In genomic region chr19:15426485-15427349, GRCh38 we compare ENCODE assay signal across 28 cellular contexts. TPM values are rescaled to one million over a fixed set of nuclear protein-coding genes. Genes with fewer than 3 reads are reported as not detected.
DNase-seq lines count a peak whose midpoint lies in the region; ATAC-seq, FAIRE-seq and TF ChIP-seq lines count a peak whose summit lies in the region.
"Had no signal": no experiment of that assay in that cellular context is flagged by ENCODE, and none has a peak within 500 bp of the region (broad histone marks: within the 10 kb centered on the region; RNA-seq: fewer than 3 reads in every experiment).

No MANE protein-coding gene starts in this region.

- H3K27ac ChIP-seq in SK-N-SH (ENCODE audit: low read depth in 2 of 2, low read length in 1 of 2), result peak overlapping the region in 1 of 2 experiments; percentile 43; a peak in 2 of 4 replicates
- peak overlapping the region in 1 of 3 donors; percentile 10 for H3K27ac ChIP-seq in right lobe of liver
- H3K27ac ChIP-seq: BLaER1 treated with 17β-estradiol and CSF1 and Interleukin-3, amounts not matched to agents 10 nM and 100 nM; breast epithelium; ovary; stomach had no signal

- no peak; the same call in 2 of the 3 replicates for ATAC-seq in SK-N-SH treated with all-trans-retinoic acid at 6 μM for 48 hours
- no peak for ATAC-seq in T-helper 17 cell
- ATAC-seq in right lobe of liver, result peak; percentile 19 to 60 (median 53)
- no peak for ATAC-seq in GM21423 (IDR thresholded peaks at IDR 0.05; ENCODE audit: unreplicated experiment)
- ATAC-seq: naive thymus-derived CD8-positive, alpha-beta T cell; PC-3 had no signal

- H4K20me1 ChIP-seq in SK-N-SH (ENCODE audit: insufficient read depth), result peaks cover 17% of the 10 kb centered on the region; the same call in 1 of the 2 replicates

- no peak for TF ChIP-seq POLR2A in right lobe of liver (IDR thresholded peaks at IDR 0.05)

- H3K27ac Mint-ChIP-seq in T-helper 17 cell, result peak overlapping the region; percentile 57
- H3K27ac Mint-ChIP-seq: activated CD4-positive, alpha-beta memory T cell treated with anti-CD3 and anti-CD28 coated beads for 36 hours; endodermal cell; H9; T-helper 1 cell treated with Interleukin-12 subunit alpha and Interleukin-12 subunit beta and Interleukin-4 antibody, amounts not matched to agents 30 μg/mL and 1 μg/mL, for 36 hours; type B pancreatic cell had no signal

- H3K36me3 Mint-ChIP-seq in T-helper 17 cell (ENCODE audit: low read depth), result peaks cover 8% of the 10 kb centered on the region

- H3K36me3 ChIP-seq in SK-N-SH (replicated peaks in 1 of 2; ENCODE audit: control insufficient read depth in 1 of 2, insufficient read depth in 2 of 2, low read length in 1 of 2), result peaks cover 32 to 71% of the 10 kb centered on the region in 2 experiments
- peaks cover 0 to 35% (median 6%) of the 10 kb centered on the region in 4 donors for H3K36me3 ChIP-seq in right lobe of liver
- H3K36me3 ChIP-seq: ovary had no signal

- intact Hi-C loops in right lobe of liver (cut with DNase I), result no loop called here

- H3K9me3 ChIP-seq in SK-N-SH, result no peaks in the 10 kb centered on the region
- no peaks in the 10 kb centered on the region for H3K9me3 ChIP-seq in T-helper 17 cell (ENCODE audit: control insufficient read depth, low read length, poor library complexity, severe bottlenecking)
- H3K9me3 ChIP-seq in right lobe of liver, result no peaks in the 10 kb centered on the region
- H3K9me3 ChIP-seq: breast epithelium, ovary had no signal

- peak overlapping the region; percentile 9 for H3K4me3 Mint-ChIP-seq in T-helper 17 cell
- H3K4me3 Mint-ChIP-seq: activated CD4-positive, alpha-beta memory T cell treated with anti-CD3 and anti-CD28 coated beads for 36 hours; endodermal cell; mesothelial cell of epicardium; T-helper 1 cell treated with Interleukin-12 subunit alpha and Interleukin-12 subunit beta and Interleukin-4 antibody, amounts not matched to agents 30 μg/mL and 1 μg/mL, for 36 hours; type B pancreatic cell had no signal

- H3K9ac ChIP-seq in SK-N-SH, result no peak overlapping the region
- H3K9ac ChIP-seq: BLaER1 treated with 17β-estradiol and CSF1 and Interleukin-3, amounts not matched to agents 10 nM and 100 nM had no signal

- TF ChIP-seq CTCF in SK-N-SH (IDR thresholded peaks at IDR 0.05) (no peak), D721Med (IDR thresholded peaks at IDR 0.05; ENCODE audit: insufficient read depth, missing control alignments) (no peak), right lobe of liver (IDR thresholded peaks at IDR 0.05) (no peak)

- POLR2A ChIA-PET in SK-N-SH (lab: Yijun Ruan, JAX), result no interaction called here

- H3K4me2 ChIP-seq in SK-N-SH, result no peak overlapping the region
- H3K4me2 ChIP-seq: BLaER1 treated with 17β-estradiol and CSF1 and Interleukin-3, amounts not matched to agents 10 nM and 100 nM had no signal

- H3K4me1 ChIP-seq in SK-N-SH (ENCODE audit: control insufficient read depth in 1 of 2, insufficient read depth in 2 of 2, low read depth in 1 of 2, low read length in 1 of 2) (peaks cover 5 to 34% of the 10 kb centered on the region in 2 experiments; a peak in 2 of 4 replicates), right lobe of liver (peaks cover 0 to 35% (median 10%) of the 10 kb centered on the region in 4 donors)

- H3K79me2 ChIP-seq in SK-N-SH (ENCODE audit: insufficient read depth), result peaks cover 37% of the 10 kb centered on the region

- peak; percentile 6 for FAIRE-seq in D721Med (lab: Jason Lieb, UNC)
- FAIRE-seq: colon had no signal

- H3K4me3 ChIP-seq in SK-N-SH (ENCODE audit: low read depth in 2 of 2, low read length in 1 of 2) (no peak overlapping the region), right lobe of liver (no peak overlapping the region)
- H3K4me3 ChIP-seq: BLaER1 treated with 17β-estradiol and CSF1 and Interleukin-3, amounts not matched to agents 10 nM and 100 nM; breast epithelium; ovary; stomach had no signal

- no peaks in the 10 kb centered on the region for H3K27me3 Mint-ChIP-seq in T-helper 17 cell
- H3K27me3 Mint-ChIP-seq: activated CD4-positive, alpha-beta memory T cell treated with anti-CD3 and anti-CD28 coated beads for 36 hours; naive thymus-derived CD8-positive, alpha-beta T cell; type B pancreatic cell had no signal

- WGBS in SK-N-SH (ENCODE audit: low lambda C conversion rate), result 84% methylated on average over 14 of the region's 16 CpGs
- 45% methylated on average over 5 of the region's 16 CpGs for WGBS in right lobe of liver (ENCODE audit: insufficient coverage, low coverage, low lambda C conversion rate, missing lambda C conversion rate)

- DNase-seq in SK-N-SH (peak; percentile 63), D721Med (ENCODE audit: insufficient read length, low spot score) (no peak), T-helper 17 cell (no peak), right lobe of liver (peak; percentile 68 to 89 (median 69)), NCI-H510A (lab: John Stamatoyannopoulos, UW) (no peak), NCI-H524 treated with DMSO at 0.1 percent for 48 hours (lab: John Stamatoyannopoulos, UW) (no peak)
- DNase-seq: activated CD4-positive, alpha-beta memory T cell treated with anti-CD3 and anti-CD28 coated beads for 36 hours; activated T-cell treated with anti-CD3 and anti-CD28 coated beads for 4 hours; amniotic stem cell; endodermal cell; H9; IMR-90; naive thymus-derived CD8-positive, alpha-beta T cell; NCI-H1436; ovary; PC-3; SIG-M5; stimulated activated CD4-positive, alpha-beta T cell treated with anti-CD3 and anti-CD28 coated beads, Interleukin-12 subunit alpha, Interleukin-12 subunit beta, amount 100 ng/mL, for 4 hours; stimulated activated CD4-positive, alpha-beta T cell treated with anti-CD3 and anti-CD28 coated beads, Interleukin-4, amount 100 ng/mL, for 4 hours; stomach had no signal

- peaks cover 17% of the 10 kb centered on the region for H3K4me1 Mint-ChIP-seq in T-helper 17 cell

- CTCF ChIA-PET in SK-N-SH (lab: Yijun Ruan, JAX), result no interaction called here

- no peak overlapping the region for H2AFZ ChIP-seq in SK-N-SH (ENCODE audit: low read depth)

- H3F3A ChIP-seq in SK-N-SH (replicated peaks; ENCODE audit: insufficient read depth), result peaks cover under 1% of the 10 kb centered on the region

- H3K27me3 ChIP-seq in SK-N-SH (ENCODE audit: insufficient read depth) (no peaks in the 10 kb centered on the region), right lobe of liver (no peaks in the 10 kb centered on the region)
- H3K27me3 ChIP-seq: BLaER1 treated with 17β-estradiol and CSF1 and Interleukin-3, amounts not matched to agents 10 nM and 100 nM; breast epithelium; ovary; stomach had no signal

- no peaks in the 10 kb centered on the region for H3K9me2 ChIP-seq in SK-N-SH

- TF ChIP-seq RAD21 in SK-N-SH (IDR thresholded peaks at IDR 0.05; ENCODE audit: low read length), result no peak

- TF ChIP-seq EP300 in SK-N-SH (IDR thresholded peaks at IDR 0.05; ENCODE audit: borderline replicate concordance in 1 of 2, low read depth in 1 of 2, low read length in 1 of 2), result no peak

TF ChIP-seq in SK-N-SH, 30 proteins besides CTCF, POLR2A, EP300 and RAD21 (continues in another document):
- TF ChIP-seq RXRA (IDR thresholded peaks at IDR 0.05; ENCODE audit: borderline replicate concordance, low read depth) (no peak), GABPA (IDR thresholded peaks at IDR 0.05; ENCODE audit: low read depth) (no peak), TCF12 (IDR thresholded peaks at IDR 0.05) (no peak), MEF2A (IDR thresholded peaks at IDR 0.05; ENCODE audit: borderline replicate concordance, low read depth) (no peak), TAF1 (IDR thresholded peaks at IDR 0.05; ENCODE audit: borderline replicate concordance, low read depth, low read length) (no peak), FOXM1 (IDR thresholded peaks at IDR 0.05; ENCODE audit: low read depth) (no peak)

TF ChIP-seq in SK-N-SH treated with all-trans-retinoic acid at 6 μM for 48 hours, 23 proteins besides CTCF, POLR2A, EP300 and RAD21 (continues in another document):
- TF ChIP-seq GLIS3 (CRISPR knock-in tag; IDR thresholded peaks at IDR 0.05), result no peak

RNA-seq across cellular contexts. Expression of gene AKAP8L, which starts 7.9 kb away (rescaled TPM):
- 44.7 and 46.1 TPM in 2 replicates for polyA plus RNA-seq in SK-N-SH (2012; rRNA removed)
- 17.5 and 18.8 TPM in 2 replicates for polyA plus RNA-seq in SK-N-SH (2012; cell fraction: cytosol; rRNA removed)
- 219 and 280 TPM in 2 replicates for polyA plus RNA-seq in SK-N-SH (2012; cell fraction: nucleus; rRNA removed)
- total RNA-seq in T-helper 17 cell (100 to 1,000 TPM; 116 to 123 TPM), right lobe of liver (10 to 100 TPM; 27.4 to 69.4 (median 49.6) TPM)

RNA-seq across cellular contexts. Expression of gene WIZ, which starts 23.0 kb away (rescaled TPM):
- polyA plus RNA-seq in SK-N-SH (2012; rRNA removed), result 9.9 and 15.5 TPM in 2 replicates
- polyA plus RNA-seq in SK-N-SH (2012; cell fraction: cytosol; rRNA removed), result 7.7 and 13.6 TPM in 2 replicates
- polyA plus RNA-seq in SK-N-SH (2012; cell fraction: nucleus; rRNA removed), result 34.3 and 54.6 TPM in 2 replicates
- total RNA-seq in T-helper 17 cell (10 to 100 TPM; 17.1 to 19.2 TPM), right lobe of liver (10 to 100 TPM; 12.5 to 24.4 (median 14.6) TPM)

RNA-seq across cellular contexts. Expression of gene RASAL3, which starts 37.6 kb away (rescaled TPM):
- polyA plus RNA-seq in SK-N-SH (2012; rRNA removed), result 0.02 TPM in 2 replicates
- polyA plus RNA-seq in SK-N-SH (2012; cell fraction: cytosol; rRNA removed), result 0.01 and 0.04 TPM in 2 replicates
- 0.05 and 0.28 TPM in 2 replicates for polyA plus RNA-seq in SK-N-SH (2012; cell fraction: nucleus; rRNA removed)
- total RNA-seq in T-helper 17 cell (100 to 1,000 TPM; 103 to 121 TPM), right lobe of liver (1 to 10 TPM in 4 of 6 experiments, under 1 TPM in 2; 0.75 to 1.9 (median 1.1) TPM)
- total RNA-seq: endodermal cell, IMR-90, mesothelial cell of epicardium, PC-3 had no signal

RNA-seq across cellular contexts. Expression of gene AKAP8, which starts 47.1 kb away (rescaled TPM):
- polyA plus RNA-seq in SK-N-SH (2012; rRNA removed), result 17.2 and 21.0 TPM in 2 replicates
- polyA plus RNA-seq in SK-N-SH (2012; cell fraction: cytosol; rRNA removed), result 12.2 and 13.6 TPM in 2 replicates
- 56.1 and 57.2 TPM in 2 replicates for polyA plus RNA-seq in SK-N-SH (2012; cell fraction: nucleus; rRNA removed)
- total RNA-seq in T-helper 17 cell, result 10 to 100 TPM; 87.6 to 90.2 TPM
- total RNA-seq in right lobe of liver, result 10 to 100 TPM in 5 of 6 experiments, 1 to 10 TPM in 1; 10.0 to 20.2 (median 13.3) TPM

RNA-seq across cellular contexts. Expression of gene PGLYRP2, which starts 52.6 kb away (rescaled TPM):
- not detected in 2 replicates for polyA plus RNA-seq in SK-N-SH (2012; rRNA removed)
- not detected in 2 replicates for polyA plus RNA-seq in SK-N-SH (2012; cell fraction: cytosol; rRNA removed)
- polyA plus RNA-seq in SK-N-SH (2012; cell fraction: nucleus; rRNA removed), result not detected in 2 replicates
- not detected for total RNA-seq in T-helper 17 cell
- total RNA-seq in right lobe of liver, result 100 to 1,000 TPM in 2 of 6 experiments, 10 to 100 TPM in 4; 45.1 to 135 (median 59.2) TPM
- total RNA-seq: endodermal cell, H9, IMR-90, mesothelial cell of epicardium, PC-3, stomach had no signal
- polyA plus RNA-seq: IMR-90, ovary, stomach had no signal

Comparison
In these comparisons a context has a peak if more than half of its experiments do, and no peak if none do; other contexts are left out.
1. DNase-seq: peak in SK-N-SH (single experiment) and right lobe of liver (3 of 3); none in D721Med (single experiment), T-helper 17 cell (0 of 3), NCI-H510A (single experiment) and NCI-H524 treated with DMSO at 0.1 percent for 48 hours (single experiment).
2. ATAC-seq: peak in right lobe of liver (4 of 4); none in SK-N-SH treated with all-trans-retinoic acid at 6 μM for 48 hours (single experiment), T-helper 17 cell (single experiment) and GM21423 (single experiment).
3. RNA of gene RASAL3, which starts 37.6 kb away (total RNA-seq): 103 to 121 TPM in T-helper 17 cell; 0.75 to 1.9 TPM in right lobe of liver; every median in the first group is over 10 times any median in the second.